Comparison of ENCODE assay signal across 18 cellular contexts in the genomic region with DNA sequence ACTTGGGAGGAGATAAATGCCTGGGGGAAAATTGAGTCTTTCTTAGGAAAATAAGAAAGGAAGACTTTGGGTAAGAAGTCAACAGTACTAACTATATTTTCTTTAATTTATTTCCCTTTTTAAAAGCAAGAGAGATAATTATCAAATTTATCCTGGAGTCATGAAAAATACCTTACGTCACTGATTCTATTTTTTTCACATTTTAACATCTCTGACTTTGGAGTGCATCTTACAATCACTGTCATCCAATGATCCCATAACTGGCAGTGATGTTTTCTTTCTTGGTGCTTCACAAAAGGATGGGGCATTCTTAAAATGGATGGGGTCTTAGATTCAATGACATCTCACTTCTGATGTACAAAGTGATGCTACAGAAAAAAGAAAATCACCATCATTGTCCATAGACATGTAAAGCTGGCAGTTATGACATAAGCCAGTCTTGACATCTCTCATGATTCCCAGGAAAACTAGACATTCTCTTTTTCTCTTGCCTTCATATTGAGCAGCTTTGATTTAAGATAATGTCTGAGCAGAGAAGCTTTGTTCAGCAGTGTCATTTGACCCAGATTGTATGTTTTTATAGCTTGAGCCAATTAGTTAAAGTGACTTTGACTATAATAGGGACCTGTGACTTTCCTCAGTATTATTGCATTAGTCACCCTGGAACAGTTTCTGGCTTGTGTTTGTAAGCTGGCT.
DNase-seq lines count a peak whose midpoint lies in the region; ATAC-seq and TF ChIP-seq lines count a peak whose summit lies in the region.
"Had no signal": no experiment of that assay in that cellular context is flagged by ENCODE, and none has a peak within 500 bp of the region (broad histone marks: within the 10 kb centered on the region; RNA-seq: fewer than 3 reads in every experiment).

No MANE protein-coding gene starts in this region.

- DNase-seq in BJ (ENCODE audit: low read depth) (peak; percentile 52), NCI-H774 (lab: John Stamatoyannopoulos, UW) (peak; percentile 12), dermis blood vessel endothelial cell (peak; percentile 17), osteoblast (ENCODE audit: insufficient read length, low spot score, missing footprints) (peak; percentile 41), MCF 10A (ENCODE audit: unreplicated experiment) (no peak), midbrain (lab: John Stamatoyannopoulos, UW) (no peak)
- DNase-seq: activated CD4-positive, alpha-beta T cell treated with anti-CD3 and anti-CD28 coated beads, Interleukin-2, amount 50 U/mL, for 1 hour; activated naive CD4-positive, alpha-beta T cell treated with Interleukin-2 at 50 U/mL for 16 hours; anterior cingulate cortex; left lung; mucosa of descending colon; NCI-H1092; NCI-H69; stimulated activated naive CD8-positive, alpha-beta T cell treated with anti-CD3 and anti-CD28 coated beads, Interleukin-15, amount 100 ng/mL, for 72 hours; upper lobe of right lung had no signal

- no peak overlapping the region for H2AFZ ChIP-seq in osteoblast (ENCODE audit: low read length)

- intact Hi-C loops in MCF 10A (cut with micrococcal nuclease): no loop called here

- peaks cover 7% of the 10 kb centered on the region for H3K36me3 Mint-ChIP-seq in MCF 10A (ENCODE audit: insufficient read depth, unreplicated experiment)

- H3K4me3 ChIP-seq in BJ (ENCODE audit: low read depth, low read length): no peak overlapping the region
- no peak overlapping the region for H3K4me3 ChIP-seq in osteoblast (ENCODE audit: insufficient read depth, low read length)
- H3K4me3 ChIP-seq: left lung, mucosa of descending colon, right atrium auricular region, upper lobe of right lung had no signal

- no peak for ATAC-seq in HG02973 (IDR thresholded peaks at IDR 0.05; ENCODE audit: unreplicated experiment)
- no peak for ATAC-seq in HG02623 (IDR thresholded peaks at IDR 0.05; ENCODE audit: unreplicated experiment)
- ATAC-seq: left lung; mucosa of descending colon; stimulated activated naive CD8-positive, alpha-beta T cell treated with anti-CD3 and anti-CD28 coated beads, Interleukin-15, amount 100 ng/mL, for 72 hours; upper lobe of right lung had no signal

- H3K27ac ChIP-seq in osteoblast (ENCODE audit: low read depth, low read length): no peak overlapping the region
- H3K27ac ChIP-seq: left lung, right atrium auricular region, upper lobe of right lung had no signal

- H3K9me3 ChIP-seq in osteoblast (ENCODE audit: low read depth, low read length): no peaks in the 10 kb centered on the region
- H3K9me3 ChIP-seq: left lung, mucosa of descending colon, right atrium auricular region, upper lobe of right lung had no signal

- BruUV-seq in MCF 10A (replicated peaks; lab: Mats Ljungman, UMichigan): no TSS peak

- H3K27me3 Mint-ChIP-seq in MCF 10A (ENCODE audit: insufficient read depth, unreplicated experiment): no peaks in the 10 kb centered on the region
- H3K27me3 Mint-ChIP-seq: stimulated activated naive CD8-positive, alpha-beta T cell treated with anti-CD3 and anti-CD28 coated beads, Interleukin-15, amount 100 ng/mL, for 72 hours had no signal

- H3K36me3 ChIP-seq in BJ (ENCODE audit: control insufficient read depth, insufficient read depth, low read length) (no peaks in the 10 kb centered on the region), osteoblast (ENCODE audit: insufficient read depth, low read length) (no peaks in the 10 kb centered on the region)
- H3K36me3 ChIP-seq: left lung, right atrium auricular region, upper lobe of right lung had no signal

- no peaks in the 10 kb centered on the region for H3K79me2 ChIP-seq in osteoblast (ENCODE audit: insufficient read depth, low read length)

- POLR2A ChIA-PET in BJ (lab: Charles Lee) (no interaction called here), MCF 10A (lab: Yijun Ruan, JAX) (interaction anchor here (0.7 kb wide), 1 partner anchor 37 kb away, joined by 3 read pairs; no protein-coding TSS in a partner anchor)

- no peak for TF ChIP-seq CTCF in BJ (IDR thresholded peaks at IDR 0.05; ENCODE audit: insufficient read depth, low read depth, low read length)
- TF ChIP-seq CTCF in osteoblast (IDR thresholded peaks at IDR 0.05; ENCODE audit: extremely low read depth, low read depth, low read length): no peak
- TF ChIP-seq CTCF in MCF 10A (IDR thresholded peaks at IDR 0.05; ENCODE audit: unreplicated experiment): no peak

- H3K27me3 ChIP-seq in BJ (ENCODE audit: control insufficient read depth, insufficient read depth, low read length): peaks cover 4% of the 10 kb centered on the region; the same call in 1 of the 2 replicates
- peaks cover 4% of the 10 kb centered on the region for H3K27me3 ChIP-seq in osteoblast (ENCODE audit: insufficient read depth, low read length)
- H3K27me3 ChIP-seq: right atrium auricular region had no signal

- peaks cover 9% of the 10 kb centered on the region for H3K4me1 ChIP-seq in osteoblast (ENCODE audit: insufficient read depth, low read length)
- H3K4me1 ChIP-seq: left lung, right atrium auricular region, upper lobe of right lung had no signal

- CTCF ChIA-PET in BJ (lab: Yijun Ruan, JAX): no interaction called here
- CTCF ChIA-PET in MCF 10A (lab: Yijun Ruan, JAX): interaction anchor here (0.7 kb wide), 1 partner anchor 125 kb away, joined by 3 read pairs; no protein-coding TSS in a partner anchor

- no peak overlapping the region for H3K4me2 ChIP-seq in osteoblast (ENCODE audit: insufficient read depth, low read length)

- no peak overlapping the region for H3K4me3 Mint-ChIP-seq in MCF 10A (ENCODE audit: unreplicated experiment)
- H3K4me3 Mint-ChIP-seq: stimulated activated naive CD8-positive, alpha-beta T cell treated with anti-CD3 and anti-CD28 coated beads, Interleukin-15, amount 100 ng/mL, for 72 hours had no signal

- H3K27ac Mint-ChIP-seq in MCF 10A (ENCODE audit: low read depth, unreplicated experiment): no peak overlapping the region
- H3K27ac Mint-ChIP-seq: stimulated activated naive CD8-positive, alpha-beta T cell treated with anti-CD3 and anti-CD28 coated beads, Interleukin-15, amount 100 ng/mL, for 72 hours had no signal

- no peaks in the 10 kb centered on the region for H3K4me1 Mint-ChIP-seq in MCF 10A (ENCODE audit: insufficient read depth, unreplicated experiment)
- H3K4me1 Mint-ChIP-seq: stimulated activated naive CD8-positive, alpha-beta T cell treated with anti-CD3 and anti-CD28 coated beads, Interleukin-15, amount 100 ng/mL, for 72 hours had no signal

- no peaks in the 10 kb centered on the region for H4K20me1 ChIP-seq in osteoblast (ENCODE audit: insufficient read depth, low read length)

- peaks cover 14% of the 10 kb centered on the region for H3K9me3 Mint-ChIP-seq in MCF 10A (ENCODE audit: unreplicated experiment)
- H3K9me3 Mint-ChIP-seq: stimulated activated naive CD8-positive, alpha-beta T cell treated with anti-CD3 and anti-CD28 coated beads, Interleukin-15, amount 100 ng/mL, for 72 hours had no signal

Comparison
In these comparisons a context has a peak if more than half of its experiments do, and no peak if none do; other contexts are left out.
1. DNase-seq: peak in BJ (single experiment), NCI-H774 (single experiment), dermis blood vessel endothelial cell (single experiment) and osteoblast (single experiment); none in MCF 10A (single experiment) and midbrain (single experiment).